ENCODE assay signal across 1 cellular context in genomic region chr18:74291771-74292540, GRCh38.
TF ChIP-seq lines count a peak whose summit lies in the region.

TSS of gene CYB5A (minus strand) at chr18:74291963. CDS start at chr18:74291875, 88 bp downstream.

TF ChIP-seq in K562, 482 proteins besides CTCF, POLR2A, EP300 and RAD21 (continued from another document):
- TF ChIP-seq CEBPZ (IDR thresholded peaks at IDR 0.05; ENCODE audit: borderline replicate concordance, low read depth, low read length) (peak; percentile 74; the same call in 1 of the 2 replicates), ATF7 (IDR thresholded peaks at IDR 0.05) (0 out of 2 replicates have a peak, but pooled peaks have one; percentile 16), ZEB2 (IDR thresholded peaks at IDR 0.05) (no peak), ZBTB7A (IDR thresholded peaks at IDR 0.05; ENCODE audit: borderline replicate concordance, control insufficient read depth, low read depth, low read length) (no peak), SP1 (CRISPR knock-in tag; IDR thresholded peaks at IDR 0.05) (peak; percentile 75), MEIS2 (IDR thresholded peaks at IDR 0.05; ENCODE audit: partially characterized antibody) (peak; percentile 14), MED1 (CRISPR knock-in tag; IDR thresholded peaks at IDR 0.05; ENCODE audit: borderline replicate concordance) (no peak), RBM25 (IDR thresholded peaks at IDR 0.05; ENCODE audit: low read depth, low read length, severe bottlenecking) (peak; percentile 67), SAFB (IDR thresholded peaks at IDR 0.05; ENCODE audit: borderline replicate concordance, low read depth, low read length) (peak; percentile 81), NR3C1 (CRISPR knock-in tag; IDR thresholded peaks at IDR 0.05) (no peak), ASH1L (IDR thresholded peaks at IDR 0.05; ENCODE audit: borderline replicate concordance, low read depth, partially characterized antibody) (peak; percentile 36), TOE1 (IDR thresholded peaks at IDR 0.05; ENCODE audit: borderline replicate concordance) (no peak), TOE1 (CRISPR knock-in tag; IDR thresholded peaks at IDR 0.05; ENCODE audit: borderline replicate concordance, low read depth) (no peak), L3MBTL2 (IDR thresholded peaks at IDR 0.05) (0 out of 2 replicates have a peak, but pooled peaks have one; percentile 26), SNIP1 (IDR thresholded peaks at IDR 0.05; ENCODE audit: low read depth) (no peak), HEY1 (CRISPR knock-in tag; IDR thresholded peaks at IDR 0.05; ENCODE audit: borderline replicate concordance) (no peak), TAL1 (IDR thresholded peaks at IDR 0.05) (no peak), NFYB (IDR thresholded peaks at IDR 0.05; ENCODE audit: extremely low read depth, insufficient read length) (peak; percentile 18), MGA (IDR thresholded peaks at IDR 0.05) (0 out of 2 replicates have a peak, but pooled peaks have one; percentile 31), ZNF717 (CRISPR knock-in tag; IDR thresholded peaks at IDR 0.05) (no peak), HOXB6 (CRISPR knock-in tag; IDR thresholded peaks at IDR 0.05; ENCODE audit: borderline replicate concordance) (no peak), RBM34 (IDR thresholded peaks at IDR 0.05; ENCODE audit: borderline replicate concordance, insufficient read depth, low read length) (no peak), EGR1 (conservative IDR thresholded peaks at IDR 0.05) (peak; percentile 52), NFIX (CRISPR knock-in tag; IDR thresholded peaks at IDR 0.05; ENCODE audit: low read depth) (no peak), POLR2G (IDR thresholded peaks at IDR 0.05; ENCODE audit: low read depth, low read length) (peak; percentile 52), ZNF197 (CRISPR knock-in tag; IDR thresholded peaks at IDR 0.05; ENCODE audit: low read depth) (no peak), PML (IDR thresholded peaks at IDR 0.05; ENCODE audit: low read length) (no peak)
- TF ChIP-seq, protein P1, sequence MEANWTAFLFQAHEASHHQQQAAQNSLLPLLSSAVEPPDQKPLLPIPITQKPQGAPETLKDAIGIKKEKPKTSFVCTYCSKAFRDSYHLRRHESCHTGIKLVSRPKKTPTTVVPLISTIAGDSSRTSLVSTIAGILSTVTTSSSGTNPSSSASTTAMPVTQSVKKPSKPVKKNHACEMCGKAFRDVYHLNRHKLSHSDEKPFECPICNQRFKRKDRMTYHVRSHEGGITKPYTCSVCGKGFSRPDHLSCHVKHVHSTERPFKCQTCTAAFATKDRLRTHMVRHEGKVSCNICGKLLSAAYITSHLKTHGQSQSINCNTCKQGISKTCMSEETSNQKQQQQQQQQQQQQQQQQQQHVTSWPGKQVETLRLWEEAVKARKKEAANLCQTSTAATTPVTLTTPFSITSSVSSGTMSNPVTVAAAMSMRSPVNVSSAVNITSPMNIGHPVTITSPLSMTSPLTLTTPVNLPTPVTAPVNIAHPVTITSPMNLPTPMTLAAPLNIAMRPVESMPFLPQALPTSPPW (CRISPR knock-in tag; IDR thresholded peaks at IDR 0.05), result peak; percentile 61
- TF ChIP-seq, protein P2, sequence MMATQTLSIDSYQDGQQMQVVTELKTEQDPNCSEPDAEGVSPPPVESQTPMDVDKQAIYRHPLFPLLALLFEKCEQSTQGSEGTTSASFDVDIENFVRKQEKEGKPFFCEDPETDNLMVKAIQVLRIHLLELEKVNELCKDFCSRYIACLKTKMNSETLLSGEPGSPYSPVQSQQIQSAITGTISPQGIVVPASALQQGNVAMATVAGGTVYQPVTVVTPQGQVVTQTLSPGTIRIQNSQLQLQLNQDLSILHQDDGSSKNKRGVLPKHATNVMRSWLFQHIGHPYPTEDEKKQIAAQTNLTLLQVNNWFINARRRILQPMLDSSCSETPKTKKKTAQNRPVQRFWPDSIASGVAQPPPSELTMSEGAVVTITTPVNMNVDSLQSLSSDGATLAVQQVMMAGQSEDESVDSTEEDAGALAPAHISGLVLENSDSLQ (IDR thresholded peaks at IDR 0.05), result peak; percentile 99
